1 cellular context compared by ENCODE assay signal in the genomic region with DNA sequence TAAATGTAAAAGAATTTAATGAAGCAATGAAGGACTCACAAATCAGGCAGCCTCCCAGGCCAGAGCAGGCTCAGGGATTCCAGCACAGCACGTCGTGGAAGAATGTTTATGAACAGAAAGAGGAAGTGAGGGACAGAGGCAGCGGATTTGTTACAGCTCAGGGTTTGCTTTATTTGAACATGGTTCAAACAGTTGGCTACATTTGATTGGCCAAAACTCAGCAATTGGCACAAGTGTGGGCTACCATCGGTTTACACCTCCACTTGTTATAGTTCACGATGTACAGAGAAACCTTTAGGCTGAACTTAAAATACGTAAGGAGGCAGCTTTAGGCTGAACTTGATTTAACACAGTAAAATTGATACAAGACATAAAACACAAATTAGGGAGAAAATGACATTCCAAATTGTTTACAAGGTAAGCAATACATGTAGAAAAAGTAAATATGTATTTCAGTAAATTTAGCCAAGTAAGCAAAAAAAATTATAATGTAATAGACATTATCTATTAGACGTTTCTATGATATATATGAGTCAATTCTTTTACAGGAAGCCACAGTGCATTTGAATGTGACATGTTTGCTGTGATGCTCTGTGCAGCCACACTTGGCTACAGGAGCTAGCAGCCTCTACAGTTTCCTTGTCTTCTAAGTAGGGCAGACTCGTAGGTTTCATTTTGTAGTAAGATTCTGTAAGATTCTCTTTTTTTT.
A peak's percentile ranks its signal among the peaks of the same experiment; 100 is the strongest.
TF ChIP-seq lines count a peak whose summit lies in the region.

No MANE protein-coding gene starts in this region.

TF ChIP-seq in K562, 482 proteins besides CTCF, POLR2A, EP300 and RAD21 (continued from another document and continues in another):
- TF ChIP-seq, protein P1, sequence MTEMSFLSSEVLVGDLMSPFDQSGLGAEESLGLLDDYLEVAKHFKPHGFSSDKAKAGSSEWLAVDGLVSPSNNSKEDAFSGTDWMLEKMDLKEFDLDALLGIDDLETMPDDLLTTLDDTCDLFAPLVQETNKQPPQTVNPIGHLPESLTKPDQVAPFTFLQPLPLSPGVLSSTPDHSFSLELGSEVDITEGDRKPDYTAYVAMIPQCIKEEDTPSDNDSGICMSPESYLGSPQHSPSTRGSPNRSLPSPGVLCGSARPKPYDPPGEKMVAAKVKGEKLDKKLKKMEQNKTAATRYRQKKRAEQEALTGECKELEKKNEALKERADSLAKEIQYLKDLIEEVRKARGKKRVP (CRISPR knock-in tag; IDR thresholded peaks at IDR 0.05) = peak; percentile 27; the same call in 1 of the 2 replicates
- TF ChIP-seq EWSR1 (IDR thresholded peaks at IDR 0.05; ENCODE audit: borderline replicate concordance, low read depth, partially characterized antibody) = no peak
- no peak for TF ChIP-seq IRF2 (CRISPR knock-in tag; IDR thresholded peaks at IDR 0.05)
- TF ChIP-seq CBFB (CRISPR knock-in tag; IDR thresholded peaks at IDR 0.05) = no peak
- no peak for TF ChIP-seq ILF3 (IDR thresholded peaks at IDR 0.05; ENCODE audit: borderline replicate concordance)
- TF ChIP-seq PTBP1 (IDR thresholded peaks at IDR 0.05; ENCODE audit: low read depth, low read length) = no peak
- TF ChIP-seq ATF7 (IDR thresholded peaks at IDR 0.05) = no peak
- TF ChIP-seq, protein P2, sequence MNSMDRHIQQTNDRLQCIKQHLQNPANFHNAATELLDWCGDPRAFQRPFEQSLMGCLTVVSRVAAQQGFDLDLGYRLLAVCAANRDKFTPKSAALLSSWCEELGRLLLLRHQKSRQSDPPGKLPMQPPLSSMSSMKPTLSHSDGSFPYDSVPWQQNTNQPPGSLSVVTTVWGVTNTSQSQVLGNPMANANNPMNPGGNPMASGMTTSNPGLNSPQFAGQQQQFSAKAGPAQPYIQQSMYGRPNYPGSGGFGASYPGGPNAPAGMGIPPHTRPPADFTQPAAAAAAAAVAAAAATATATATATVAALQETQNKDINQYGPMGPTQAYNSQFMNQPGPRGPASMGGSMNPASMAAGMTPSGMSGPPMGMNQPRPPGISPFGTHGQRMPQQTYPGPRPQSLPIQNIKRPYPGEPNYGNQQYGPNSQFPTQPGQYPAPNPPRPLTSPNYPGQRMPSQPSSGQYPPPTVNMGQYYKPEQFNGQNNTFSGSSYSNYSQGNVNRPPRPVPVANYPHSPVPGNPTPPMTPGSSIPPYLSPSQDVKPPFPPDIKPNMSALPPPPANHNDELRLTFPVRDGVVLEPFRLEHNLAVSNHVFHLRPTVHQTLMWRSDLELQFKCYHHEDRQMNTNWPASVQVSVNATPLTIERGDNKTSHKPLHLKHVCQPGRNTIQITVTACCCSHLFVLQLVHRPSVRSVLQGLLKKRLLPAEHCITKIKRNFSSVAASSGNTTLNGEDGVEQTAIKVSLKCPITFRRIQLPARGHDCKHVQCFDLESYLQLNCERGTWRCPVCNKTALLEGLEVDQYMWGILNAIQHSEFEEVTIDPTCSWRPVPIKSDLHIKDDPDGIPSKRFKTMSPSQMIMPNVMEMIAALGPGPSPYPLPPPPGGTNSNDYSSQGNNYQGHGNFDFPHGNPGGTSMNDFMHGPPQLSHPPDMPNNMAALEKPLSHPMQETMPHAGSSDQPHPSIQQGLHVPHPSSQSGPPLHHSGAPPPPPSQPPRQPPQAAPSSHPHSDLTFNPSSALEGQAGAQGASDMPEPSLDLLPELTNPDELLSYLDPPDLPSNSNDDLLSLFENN (IDR thresholded peaks at IDR 0.05; ENCODE audit: low read depth in 2 of 2, low read length in 2 of 2) = no peak
- 0 out of 2 replicates have a peak, but pooled peaks have one; percentile 53 for TF ChIP-seq MTA3 (IDR thresholded peaks at IDR 0.05; ENCODE audit: borderline replicate concordance)
- TF ChIP-seq HMGXB4 (CRISPR knock-in tag; IDR thresholded peaks at IDR 0.05) = no peak
- TF ChIP-seq SAP30 (IDR thresholded peaks at IDR 0.05; ENCODE audit: borderline replicate concordance, insufficient read depth, low read depth, low read length, poor library complexity, severe bottlenecking) = no peak
- TF ChIP-seq ZNF224 (CRISPR knock-in tag; IDR thresholded peaks at IDR 0.05) = no peak
- TF ChIP-seq, protein P3, sequence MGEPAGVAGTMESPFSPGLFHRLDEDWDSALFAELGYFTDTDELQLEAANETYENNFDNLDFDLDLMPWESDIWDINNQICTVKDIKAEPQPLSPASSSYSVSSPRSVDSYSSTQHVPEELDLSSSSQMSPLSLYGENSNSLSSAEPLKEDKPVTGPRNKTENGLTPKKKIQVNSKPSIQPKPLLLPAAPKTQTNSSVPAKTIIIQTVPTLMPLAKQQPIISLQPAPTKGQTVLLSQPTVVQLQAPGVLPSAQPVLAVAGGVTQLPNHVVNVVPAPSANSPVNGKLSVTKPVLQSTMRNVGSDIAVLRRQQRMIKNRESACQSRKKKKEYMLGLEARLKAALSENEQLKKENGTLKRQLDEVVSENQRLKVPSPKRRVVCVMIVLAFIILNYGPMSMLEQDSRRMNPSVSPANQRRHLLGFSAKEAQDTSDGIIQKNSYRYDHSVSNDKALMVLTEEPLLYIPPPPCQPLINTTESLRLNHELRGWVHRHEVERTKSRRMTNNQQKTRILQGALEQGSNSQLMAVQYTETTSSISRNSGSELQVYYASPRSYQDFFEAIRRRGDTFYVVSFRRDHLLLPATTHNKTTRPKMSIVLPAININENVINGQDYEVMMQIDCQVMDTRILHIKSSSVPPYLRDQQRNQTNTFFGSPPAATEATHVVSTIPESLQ (CRISPR knock-in tag; IDR thresholded peaks at IDR 0.05) = no peak
- TF ChIP-seq NR4A1 (CRISPR knock-in tag; IDR thresholded peaks at IDR 0.05) = no peak
- TF ChIP-seq NR4A1 (tag; IDR thresholded peaks at IDR 0.05) = 0 out of 2 replicates have a peak, but pooled peaks have one; percentile 26
- no peak for TF ChIP-seq CEBPB (tag; IDR thresholded peaks at IDR 0.05)
- peak; percentile 23; the same call in 1 of the 2 replicates for TF ChIP-seq FOSL1 (tag; conservative IDR thresholded peaks at IDR 0.05)
- TF ChIP-seq ZFX (CRISPR knock-in tag; IDR thresholded peaks at IDR 0.05) = no peak
- no peak for TF ChIP-seq STAG1 (CRISPR knock-in tag; IDR thresholded peaks at IDR 0.05; ENCODE audit: borderline replicate concordance)
- TF ChIP-seq BRF1 (IDR thresholded peaks at IDR 0.05; ENCODE audit: borderline replicate concordance, extremely low read depth, insufficient read length) = no peak
- TF ChIP-seq CAMTA2 (CRISPR knock-in tag; conservative IDR thresholded peaks at IDR 0.05) = peak; percentile 86
- TF ChIP-seq, protein P4, sequence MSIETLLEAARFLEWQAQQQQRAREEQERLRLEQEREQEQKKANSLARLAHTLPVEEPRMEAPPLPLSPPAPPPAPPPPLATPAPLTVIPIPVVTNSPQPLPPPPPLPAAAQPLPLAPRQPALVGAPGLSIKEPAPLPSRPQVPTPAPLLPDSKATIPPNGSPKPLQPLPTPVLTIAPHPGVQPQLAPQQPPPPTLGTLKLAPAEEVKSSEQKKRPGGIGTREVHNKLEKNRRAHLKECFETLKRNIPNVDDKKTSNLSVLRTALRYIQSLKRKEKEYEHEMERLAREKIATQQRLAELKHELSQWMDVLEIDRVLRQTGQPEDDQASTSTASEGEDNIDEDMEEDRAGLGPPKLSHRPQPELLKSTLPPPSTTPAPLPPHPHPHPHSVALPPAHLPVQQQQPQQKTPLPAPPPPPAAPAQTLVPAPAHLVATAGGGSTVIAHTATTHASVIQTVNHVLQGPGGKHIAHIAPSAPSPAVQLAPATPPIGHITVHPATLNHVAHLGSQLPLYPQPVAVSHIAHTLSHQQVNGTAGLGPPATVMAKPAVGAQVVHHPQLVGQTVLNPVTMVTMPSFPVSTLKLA (conservative IDR thresholded peaks at IDR 0.05) = no peak; a peak in 1 of 4 replicates
- TF ChIP-seq HIVEP1 (CRISPR knock-in tag; IDR thresholded peaks at IDR 0.05) = 0 out of 2 replicates have a peak, but pooled peaks have one; percentile 43
- 0 out of 2 replicates have a peak, but pooled peaks have one; percentile 48 for TF ChIP-seq ZNF23 (CRISPR knock-in tag; IDR thresholded peaks at IDR 0.05)
- no peak for TF ChIP-seq NCOA1 (IDR thresholded peaks at IDR 0.05; ENCODE audit: low read depth)
- TF ChIP-seq POLR3A (IDR thresholded peaks at IDR 0.05; ENCODE audit: borderline replicate concordance, extremely low read depth, insufficient read depth, insufficient read length) = no peak
- TF ChIP-seq HDAC1 (IDR thresholded peaks at IDR 0.05) = peak in 1 of 2 experiments; percentile 25; a peak in 1 of 4 replicates
- no peak for TF ChIP-seq HOXB6 (CRISPR knock-in tag; IDR thresholded peaks at IDR 0.05; ENCODE audit: borderline replicate concordance)
- peak; percentile 22; the same call in 1 of the 2 replicates for TF ChIP-seq MGA (IDR thresholded peaks at IDR 0.05)
- TF ChIP-seq ZNF644 (tag; IDR thresholded peaks at IDR 0.05; ENCODE audit: low read depth) = peak; percentile 21; the same call in 1 of the 2 replicates
- no peak for TF ChIP-seq ZNF311 (CRISPR knock-in tag; IDR thresholded peaks at IDR 0.05)
- no peak for TF ChIP-seq RAD51 (IDR thresholded peaks at IDR 0.05; ENCODE audit: borderline replicate concordance, low read depth)
- no peak for TF ChIP-seq RBFOX2 (IDR thresholded peaks at IDR 0.05; ENCODE audit: low read depth, low read length)
- no peak for TF ChIP-seq MEIS2 (IDR thresholded peaks at IDR 0.05; ENCODE audit: partially characterized antibody)
- no peak for TF ChIP-seq ZNF507 (tag; conservative IDR thresholded peaks at IDR 0.05)
- no peak for TF ChIP-seq TAF15 (IDR thresholded peaks at IDR 0.05; ENCODE audit: low read depth, low read length)
- no peak for TF ChIP-seq RBBP5 (IDR thresholded peaks at IDR 0.05; ENCODE audit: borderline replicate concordance, insufficient read depth, low read length, poor library complexity, severe bottlenecking)
